Comparison of ENCODE assay signal across 7 cellular contexts in genomic region chr2:131300153-131300552, GRCh38.
DNase-seq lines count a peak whose midpoint lies in the region; ATAC-seq and TF ChIP-seq lines count a peak whose summit lies in the region.
"Not testable (repeated sequence)": the region's sequence is repeated elsewhere in the genome, so short reads cannot be mapped to it uniquely, and the experiment has no call there.

No MANE protein-coding gene starts in this region.

- H3T11ph ChIP-seq in H9 (ENCODE audit: low read length): not testable (repeated sequence)

- H3K79me1 ChIP-seq in H9 (ENCODE audit: insufficient read depth, low read depth, low read length, poor library complexity, severe bottlenecking); mesendoderm (ENCODE audit: low read length): not testable (repeated sequence)

- not testable (repeated sequence) for H3K4me1 Mint-ChIP-seq in H9, WTC11, endodermal cell

- TF ChIP-seq CTCF in H9 (conservative IDR thresholded peaks at IDR 0.05) (peak; percentile 35; the same call in 2 of the 3 replicates), endodermal cell (conservative IDR thresholded peaks at IDR 0.05) (peak; percentile 50)
- TF ChIP-seq CTCF in WTC11 (IDR thresholded peaks at IDR 0.05): not testable (repeated sequence)

- not testable (repeated sequence) for H3K14ac ChIP-seq in H9 (ENCODE audit: insufficient read depth, low read length)

- ATAC-seq in WTC11 (peak; percentile 99), aorta (ENCODE audit: low FRiP score) (peak; percentile 33)

- H3K18ac ChIP-seq in H9 (ENCODE audit: insufficient read length, low read depth, low read length); mesendoderm (ENCODE audit: low read length): not testable (repeated sequence)

- H2BK20ac ChIP-seq in H9 (ENCODE audit: low read depth, low read length, poor library complexity, severe bottlenecking): not testable (repeated sequence)

- not testable (repeated sequence) for H2BK5ac ChIP-seq in H9 (ENCODE audit: insufficient read length, low read length); mesendoderm (ENCODE audit: low read length)

- H3K27ac ChIP-seq in H9 (ENCODE audit: insufficient read length, low read depth, low read length); endodermal cell (ENCODE audit: low read depth, low read length); mesendoderm (ENCODE audit: low read depth, low read length); aorta (ENCODE audit: low read depth in 1 of 2, low read length in 2 of 2): not testable (repeated sequence)

- not testable (repeated sequence) for H2BK12ac ChIP-seq in H9 (ENCODE audit: insufficient read length, low read depth, low read length)

- H3K27me3 Mint-ChIP-seq in H9 (ENCODE audit: low read depth) (peaks cover 25% of the 10 kb centered on the region), endodermal cell (ENCODE audit: insufficient read depth) (peaks cover 24% of the 10 kb centered on the region)
- not testable (repeated sequence) for H3K27me3 Mint-ChIP-seq in WTC11 (ENCODE audit: low read depth)

- H3K36me3 ChIP-seq in endodermal cell (ENCODE audit: control insufficient read depth, insufficient read depth, low read length); mesendoderm (ENCODE audit: control insufficient read depth, insufficient read depth, low read length); aorta (ENCODE audit: control insufficient read depth in 1 of 2, insufficient read depth in 2 of 2, low read length in 1 of 2): not testable (repeated sequence)

- H3K4me2 ChIP-seq in H9 (ENCODE audit: insufficient read depth, insufficient read length, low read length); mesendoderm (ENCODE audit: low read length): not testable (repeated sequence)

- not testable (repeated sequence) for H3K9ac ChIP-seq in H9 (ENCODE audit: extremely low read depth, insufficient read length, low read length); endodermal cell (ENCODE audit: extremely low read depth, low read length, poor library complexity, severe bottlenecking); mesendoderm (ENCODE audit: low read length)

- not testable (repeated sequence) for H3K27ac Mint-ChIP-seq in H9, WTC11, endodermal cell

- not testable (repeated sequence) for H3K23ac ChIP-seq in H9 (ENCODE audit: insufficient read length, low read depth, low read length); mesendoderm (ENCODE audit: low read length)

- POLR2A ChIA-PET in WTC11 (lab: Charles Lee): not testable (repeated sequence)

- not testable (repeated sequence) for H3K9me3 ChIP-seq in H9 (ENCODE audit: control insufficient read depth, low read depth, low read length); endodermal cell (ENCODE audit: control insufficient read depth, low read length); aorta (ENCODE audit: control insufficient read depth, low read length)

- not testable (repeated sequence) for H3K23me2 ChIP-seq in H9 (ENCODE audit: insufficient read length, low read depth, low read length, poor library complexity, severe bottlenecking)

- not testable (repeated sequence) for H3K27me3 ChIP-seq in H9 (ENCODE audit: insufficient read depth, low read length); endodermal cell (ENCODE audit: control insufficient read depth, insufficient read depth, low read length, poor library complexity, severe bottlenecking); mesendoderm (ENCODE audit: insufficient read depth, low read length, poor library complexity); aorta (ENCODE audit: control insufficient read depth in 1 of 2, insufficient read depth in 2 of 2, low read length in 1 of 2)

- DNase-seq in H9 (peak; percentile 82), WTC11 (ENCODE audit: low spot score) (peak; percentile 79), endodermal cell (peak; percentile 88), iPS-NIHi7 (ENCODE audit: extremely low spot score) (peak; percentile 8), mesendoderm (peak; percentile 59), retina (peak; percentile 14)
- DNase-seq in aorta: not testable (repeated sequence)

- not testable (repeated sequence) for H4K5ac ChIP-seq in H9 (ENCODE audit: insufficient read length, low read depth, low read length); mesendoderm (ENCODE audit: low read length)

- H4K20me1 ChIP-seq in H9 (ENCODE audit: control insufficient read depth, insufficient read depth, insufficient read length): not testable (repeated sequence)

- H3K9me3 Mint-ChIP-seq in H9, WTC11, endodermal cell: not testable (repeated sequence)

- H3K79me2 ChIP-seq in H9 (ENCODE audit: insufficient read depth, low read length); mesendoderm (ENCODE audit: control insufficient read depth, insufficient read depth, low read length): not testable (repeated sequence)

- H2BK120ac ChIP-seq in H9 (ENCODE audit: low read depth, low read length, poor library complexity, severe bottlenecking); mesendoderm (ENCODE audit: low read depth, low read length): not testable (repeated sequence)

- not testable (repeated sequence) for H3K4me3 ChIP-seq in endodermal cell (ENCODE audit: low read length); mesendoderm (ENCODE audit: low read length); aorta (ENCODE audit: low read length in 2 of 2)

- not testable (repeated sequence) for H2AK5ac ChIP-seq in H9 (ENCODE audit: insufficient read length, low read length); mesendoderm (ENCODE audit: low read length)

- not testable (repeated sequence) for H3K4ac ChIP-seq in H9 (ENCODE audit: low read depth, low read length); mesendoderm (ENCODE audit: low read depth, low read length)

- WGBS in H9 (ENCODE audit: extremely low coverage, insufficient read length, low lambda C conversion rate): no CpG with 5 or more reads among the region's 34 CpGs
- WGBS in endodermal cell (ENCODE audit: insufficient coverage in 1 of 2, insufficient read length in 1 of 2), 2 experiments: 77 to 85% methylated on average over 4 to 34 of the region's 34 CpGs
- WGBS in mesendoderm (ENCODE audit: extremely low coverage, insufficient coverage, low lambda C conversion rate): no CpG with 5 or more reads among the region's 34 CpGs
- 34% methylated on average over 32 to 34 of the region's 34 CpGs for WGBS in aorta, 2 donors

- CTCF ChIA-PET in WTC11 (lab: Charles Lee): interaction anchor here (0.6 to 0.7 kb wide), 6 partner anchors 11 to 146 kb away, joined by 3 to 5 read pairs (median 3); no protein-coding TSS in a partner anchor

- H4K91ac ChIP-seq in H9 (ENCODE audit: insufficient read length, low read depth, low read length): not testable (repeated sequence)

- H2AFZ ChIP-seq in H9 (ENCODE audit: low read length): not testable (repeated sequence)

- not testable (repeated sequence) for H3K4me3 Mint-ChIP-seq in H9, WTC11, endodermal cell

- H3K4me1 ChIP-seq in H9 (ENCODE audit: insufficient read depth, low read length); endodermal cell (ENCODE audit: control insufficient read depth, insufficient read depth, low read length); mesendoderm (ENCODE audit: control insufficient read depth, low read depth, low read length); aorta (ENCODE audit: control insufficient read depth in 1 of 2, insufficient read depth in 2 of 2, low read length in 2 of 2): not testable (repeated sequence)

- H4K8ac ChIP-seq in H9 (replicated peaks; ENCODE audit: insufficient read length, low read depth, low read length); mesendoderm (ENCODE audit: low read depth, low read length): not testable (repeated sequence)

- not testable (repeated sequence) for H3K56ac ChIP-seq in H9 (ENCODE audit: insufficient read length, low read depth, low read length); mesendoderm (ENCODE audit: low read length)

- intact Hi-C loops in aorta (cut with DNase I): not testable (repeated sequence)

- H2BK15ac ChIP-seq in H9 (ENCODE audit: low read depth, low read length); mesendoderm (replicated peaks; ENCODE audit: low read depth): not testable (repeated sequence)

- not testable (repeated sequence) for H3K36me3 Mint-ChIP-seq in H9 (ENCODE audit: insufficient read depth in 1 of 3, low read depth in 3 of 3); WTC11; endodermal cell (ENCODE audit: low read depth)
